In genomic region chr22:44202261-44202789, GRCh38 we compare ENCODE assay signal across 1 cellular context.
TF ChIP-seq lines count a peak whose summit lies in the region.

No MANE protein-coding gene starts in this region.

TF ChIP-seq in HEK293, 187 proteins besides CTCF, POLR2A, EP300 and RAD21 (continued from another document):
- TF ChIP-seq SCRT2 (tag by site-specific recombination; IDR thresholded peaks at IDR 0.05) = 0 out of 2 replicates have a peak, but pooled peaks have one; percentile 17
- 0 out of 2 replicates have a peak, but pooled peaks have one; percentile 41 for TF ChIP-seq OSR2 (tag by site-specific recombination; IDR thresholded peaks at IDR 0.05)
- TF ChIP-seq ZNF621 (tag by site-specific recombination; IDR thresholded peaks at IDR 0.05) = no peak
- no peak for TF ChIP-seq ZNF548 (tag by site-specific recombination; IDR thresholded peaks at IDR 0.05)
- TF ChIP-seq ZNF354C (tag by site-specific recombination; IDR thresholded peaks at IDR 0.05; ENCODE audit: borderline replicate concordance, low read depth) = no peak
- no peak for TF ChIP-seq ZNF311 (tag by site-specific recombination; IDR thresholded peaks at IDR 0.05; ENCODE audit: borderline replicate concordance)
- no peak for TF ChIP-seq ZNF223 (tag by site-specific recombination; IDR thresholded peaks at IDR 0.05)
- TF ChIP-seq AEBP2 (tag by site-specific recombination; IDR thresholded peaks at IDR 0.05; ENCODE audit: borderline replicate concordance) = no peak
- no peak for TF ChIP-seq ZNF596 (tag by site-specific recombination; IDR thresholded peaks at IDR 0.05)
- peak; percentile 22; the same call in 1 of the 2 replicates for TF ChIP-seq ZNF629 (tag by site-specific recombination; IDR thresholded peaks at IDR 0.05)
- TF ChIP-seq PATZ1 (tag by site-specific recombination; IDR thresholded peaks at IDR 0.05) = no peak
- no peak for TF ChIP-seq ZNF274 (IDR thresholded peaks at IDR 0.05; ENCODE audit: low read length)
- TF ChIP-seq ZNF274 (tag by site-specific recombination; IDR thresholded peaks at IDR 0.05; ENCODE audit: borderline replicate concordance) = no peak
- no peak for TF ChIP-seq ZNF394 (tag by site-specific recombination; IDR thresholded peaks at IDR 0.05; ENCODE audit: borderline replicate concordance)
- TF ChIP-seq KLF8 (tag by site-specific recombination; IDR thresholded peaks at IDR 0.05) = no peak
- no peak for TF ChIP-seq ZFHX2 (tag by site-specific recombination; conservative IDR thresholded peaks at IDR 0.05)
- TF ChIP-seq ZNF350 (tag by site-specific recombination; IDR thresholded peaks at IDR 0.05) = no peak
- no peak for TF ChIP-seq BCL11A (tag by site-specific recombination; IDR thresholded peaks at IDR 0.05; ENCODE audit: low read depth)
- TF ChIP-seq ZNF521 (tag by site-specific recombination; IDR thresholded peaks at IDR 0.05) = no peak
- no peak for TF ChIP-seq ZNF704 (tag by site-specific recombination; IDR thresholded peaks at IDR 0.05)
- TF ChIP-seq ZNF571 (tag by site-specific recombination; IDR thresholded peaks at IDR 0.05) = no peak
